In the genomic region with DNA sequence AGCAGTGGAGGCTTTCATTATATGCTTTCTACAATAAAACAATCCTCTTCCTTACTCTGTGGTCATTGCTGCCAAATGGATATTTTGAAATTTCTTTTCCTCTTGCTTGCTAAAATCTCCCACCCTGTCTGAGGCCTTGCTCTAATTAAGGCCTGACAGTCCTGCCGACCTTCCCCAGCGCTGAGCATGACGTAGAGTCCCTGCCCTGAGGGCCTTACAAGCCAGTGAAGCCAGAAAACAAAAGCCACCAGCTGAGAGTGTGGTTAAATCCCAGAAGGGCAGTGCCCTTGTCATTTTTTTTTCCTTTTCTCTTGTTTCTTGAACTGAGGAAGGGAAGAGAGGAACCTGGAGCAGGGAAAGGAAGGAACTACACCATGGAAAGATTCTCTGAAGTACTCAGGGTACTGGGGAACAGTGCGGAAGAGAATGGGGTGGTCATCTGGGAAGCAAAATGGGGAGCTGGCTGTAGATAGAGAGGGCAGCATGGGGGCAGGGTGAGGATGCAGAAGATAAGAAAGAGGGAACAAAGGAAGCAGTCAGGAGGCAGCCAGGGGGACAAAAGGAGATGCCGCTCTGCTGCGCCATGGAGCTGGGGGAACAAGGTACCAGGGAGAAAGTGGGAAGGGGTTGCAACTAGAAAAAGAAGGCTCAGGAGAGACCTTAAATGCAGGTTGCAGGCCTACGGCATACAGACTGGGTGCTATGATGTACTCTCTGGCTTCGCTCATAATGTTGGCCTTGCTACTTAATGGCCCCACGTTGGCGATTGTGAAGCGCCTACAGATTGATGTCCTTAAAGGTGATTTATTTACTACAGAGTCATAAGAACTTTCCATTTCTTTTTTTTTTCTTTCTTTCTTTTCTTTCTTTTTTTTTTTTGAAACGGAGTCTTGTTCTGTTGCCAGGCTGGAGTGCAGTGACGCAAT, we compare ENCODE assay signal across 9 cellular contexts. TPM values are rescaled to one million over a fixed set of nuclear protein-coding genes. Genes with fewer than 3 reads are reported as not detected.
DNase-seq lines count a peak whose midpoint lies in the region; ATAC-seq and TF ChIP-seq lines count a peak whose summit lies in the region.
"Had no signal": no experiment of that assay in that cellular context is flagged by ENCODE, and none has a peak within 500 bp of the region (broad histone marks: within the 10 kb centered on the region; RNA-seq: fewer than 3 reads in every experiment).

No MANE protein-coding gene starts in this region.

- H3K36me3 Mint-ChIP-seq in H9 (ENCODE audit: insufficient read depth in 1 of 3, low read depth in 3 of 3): peaks cover 0 to 14% (median 2%) of the 10 kb centered on the region in 3 experiments; a peak in 4 of 7 replicates
- H3K36me3 Mint-ChIP-seq in activated naive CD8-positive, alpha-beta T cell treated with anti-CD3 and anti-CD28 coated beads, Interleukin-2, amount 50 U/mL, for 24 hours (ENCODE audit: low read depth): no peaks in the 10 kb centered on the region

- TF ChIP-seq CTCF in H9 (conservative IDR thresholded peaks at IDR 0.05): no peak

- ATAC-seq in sciatic nerve (peak; percentile 85), HG03457 (IDR thresholded peaks at IDR 0.05; ENCODE audit: unreplicated experiment) (no peak), GM19035 (IDR thresholded peaks at IDR 0.05; ENCODE audit: unreplicated experiment) (no peak)
- ATAC-seq in activated naive CD8-positive, alpha-beta T cell treated with anti-CD3 and anti-CD28 coated beads, Interleukin-2, amount 50 U/mL, for 24 hours: no peak
- ATAC-seq: naive thymus-derived CD8-positive, alpha-beta T cell had no signal

- H3K23ac ChIP-seq in H9 (ENCODE audit: insufficient read length, low read depth, low read length): no peak overlapping the region

- H3K27me3 Mint-ChIP-seq in H9 (ENCODE audit: low read depth): no peaks in the 10 kb centered on the region
- H3K27me3 Mint-ChIP-seq in activated naive CD8-positive, alpha-beta T cell treated with anti-CD3 and anti-CD28 coated beads, Interleukin-2, amount 50 U/mL, for 24 hours: no peaks in the 10 kb centered on the region

- H3K4me3 Mint-ChIP-seq in H9: peak overlapping the region; percentile 14 to 25; a peak in 3 of 5 replicates
- no peak overlapping the region for H3K4me3 Mint-ChIP-seq in activated naive CD8-positive, alpha-beta T cell treated with anti-CD3 and anti-CD28 coated beads, Interleukin-2, amount 50 U/mL, for 24 hours
- H3K4me3 Mint-ChIP-seq: naive thymus-derived CD8-positive, alpha-beta T cell had no signal

- H3K9ac ChIP-seq in H9 (ENCODE audit: extremely low read depth, insufficient read length, low read length): no peak overlapping the region

- peak overlapping the region; percentile 59 for H3K18ac ChIP-seq in H9 (ENCODE audit: insufficient read length, low read depth, low read length)

- WGBS in H9 (ENCODE audit: extremely low coverage, insufficient read length, low lambda C conversion rate): no CpG with 5 or more reads among the region's 13 CpGs

- H3K9me3 ChIP-seq in H9 (ENCODE audit: control insufficient read depth, low read depth, low read length): peaks cover 5% of the 10 kb centered on the region

- H3K27me3 ChIP-seq in H9 (ENCODE audit: insufficient read depth, low read length): no peaks in the 10 kb centered on the region; the same call in 1 of the 2 replicates

- peak overlapping the region; percentile 60 for H2AFZ ChIP-seq in H9 (ENCODE audit: low read length)

- H4K91ac ChIP-seq in H9 (ENCODE audit: insufficient read length, low read depth, low read length): no peak overlapping the region

- no peaks in the 10 kb centered on the region for H3K79me1 ChIP-seq in H9 (ENCODE audit: insufficient read depth, low read depth, low read length, poor library complexity, severe bottlenecking)

- peaks cover 9% of the 10 kb centered on the region; the same call in 1 of the 2 replicates for H3K4me1 ChIP-seq in H9 (ENCODE audit: insufficient read depth, low read length)

- no peak overlapping the region for H4K8ac ChIP-seq in H9 (replicated peaks; ENCODE audit: insufficient read length, low read depth, low read length)

- H2AK5ac ChIP-seq in H9 (ENCODE audit: insufficient read length, low read length): no peak overlapping the region

- no peak overlapping the region for H3T11ph ChIP-seq in H9 (ENCODE audit: low read length)

- no peak overlapping the region for H2BK20ac ChIP-seq in H9 (ENCODE audit: low read depth, low read length, poor library complexity, severe bottlenecking)

- H2BK120ac ChIP-seq in H9 (ENCODE audit: low read depth, low read length, poor library complexity, severe bottlenecking): no peak overlapping the region

- no peaks in the 10 kb centered on the region for H4K20me1 ChIP-seq in H9 (ENCODE audit: control insufficient read depth, insufficient read depth, insufficient read length)

- H2BK12ac ChIP-seq in H9 (ENCODE audit: insufficient read length, low read depth, low read length): no peak overlapping the region

- no peak overlapping the region for H2BK5ac ChIP-seq in H9 (ENCODE audit: insufficient read length, low read length)

- peak; percentile 83 for DNase-seq in H9
- DNase-seq in RPMI7951 (ENCODE audit: low read depth): peak; percentile 97
- DNase-seq in foreskin melanocyte: peak; percentile 72
- DNase-seq in sciatic nerve (ENCODE audit: low spot score): no peak
- no peak for DNase-seq in activated naive CD8-positive, alpha-beta T cell treated with anti-CD3 and anti-CD28 coated beads, Interleukin-2, amount 50 U/mL, for 24 hours
- no peak for DNase-seq in activated T-cell treated with anti-CD3 and anti-CD28 coated beads, Interleukin-2, amount 50 U/mL, for 1 hour
- DNase-seq: naive thymus-derived CD8-positive, alpha-beta T cell had no signal

- peak overlapping the region; percentile 74 to 98 (median 76); a peak in 6 of 7 replicates for H3K27ac Mint-ChIP-seq in H9
- H3K27ac Mint-ChIP-seq in activated naive CD8-positive, alpha-beta T cell treated with anti-CD3 and anti-CD28 coated beads, Interleukin-2, amount 50 U/mL, for 24 hours: no peak overlapping the region

- no peak overlapping the region for H4K5ac ChIP-seq in H9 (ENCODE audit: insufficient read length, low read depth, low read length)

- H3K79me2 ChIP-seq in H9 (ENCODE audit: insufficient read depth, low read length): no peaks in the 10 kb centered on the region

- H3K27ac ChIP-seq in H9 (ENCODE audit: insufficient read length, low read depth, low read length): no peak overlapping the region

- H3K9me3 Mint-ChIP-seq in H9: peaks cover 12% of the 10 kb centered on the region in 2 experiments
- no peaks in the 10 kb centered on the region for H3K9me3 Mint-ChIP-seq in activated naive CD8-positive, alpha-beta T cell treated with anti-CD3 and anti-CD28 coated beads, Interleukin-2, amount 50 U/mL, for 24 hours

- peaks cover 40 to 49% of the 10 kb centered on the region in 2 experiments for H3K4me1 Mint-ChIP-seq in H9
- H3K4me1 Mint-ChIP-seq in activated naive CD8-positive, alpha-beta T cell treated with anti-CD3 and anti-CD28 coated beads, Interleukin-2, amount 50 U/mL, for 24 hours: peaks cover 4% of the 10 kb centered on the region

- no peak overlapping the region for H3K4ac ChIP-seq in H9 (ENCODE audit: low read depth, low read length)

- intact Hi-C loops in sciatic nerve (cut with DNase I): no loop called here

- H3K14ac ChIP-seq in H9 (ENCODE audit: insufficient read depth, low read length): peak overlapping the region; percentile 79

- no peak overlapping the region for H3K56ac ChIP-seq in H9 (ENCODE audit: insufficient read length, low read depth, low read length)

- no peak overlapping the region for H2BK15ac ChIP-seq in H9 (ENCODE audit: low read depth, low read length)

- H3K23me2 ChIP-seq in H9 (ENCODE audit: insufficient read length, low read depth, low read length, poor library complexity, severe bottlenecking): no peaks in the 10 kb centered on the region

- no peak overlapping the region for H3K4me2 ChIP-seq in H9 (ENCODE audit: insufficient read depth, insufficient read length, low read length)

RNA-seq across cellular contexts. Expression of a gene that starts 25.1 kb away (rescaled TPM):
- total RNA-seq in H9 (2021) (12.7 and 14.6 TPM in 2 replicates), sciatic nerve (117 TPM)
- 127 and 162 TPM in 2 replicates for total RNA-seq in RPMI7951 (2014; rRNA removed; shearing (Covaris generic))

Comparison
In these comparisons a context has a peak if more than half of its experiments do, and no peak if none do; other contexts are left out.
1. DNase-seq: peak in H9 (single experiment), RPMI7951 (single experiment) and foreskin melanocyte (single experiment); none in sciatic nerve (single experiment), activated naive CD8-positive, alpha-beta T cell treated with anti-CD3 and anti-CD28 coated beads, Interleukin-2, amount 50 U/mL, for 24 hours (single experiment) and activated T-cell treated with anti-CD3 and anti-CD28 coated beads, Interleukin-2, amount 50 U/mL, for 1 hour (single experiment).